ENCODE assay signal across 15 cellular contexts in the genomic region with DNA sequence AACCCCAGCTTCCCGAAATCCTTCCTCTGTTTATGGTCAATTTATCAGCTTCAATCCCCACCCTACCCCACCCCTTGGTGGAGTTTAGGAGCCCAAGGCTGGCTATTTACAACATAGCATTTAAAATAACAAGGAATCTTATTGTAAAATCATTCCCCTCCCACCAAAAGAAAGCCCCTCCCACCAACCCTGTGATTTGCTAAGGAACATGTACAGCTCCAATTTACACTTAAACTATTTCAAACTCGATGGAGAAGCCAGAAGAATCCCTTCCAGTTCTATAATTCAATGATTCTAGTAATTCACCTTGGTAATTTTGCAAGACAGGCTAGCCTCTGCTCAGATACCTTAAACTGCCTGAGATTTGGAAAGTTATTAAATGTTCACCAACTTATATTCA. TPM values are rescaled to one million over a fixed set of nuclear protein-coding genes. Genes with fewer than 3 reads are reported as not detected.
DNase-seq lines count a peak whose midpoint lies in the region; ATAC-seq and TF ChIP-seq lines count a peak whose summit lies in the region.
"Had no signal": no experiment of that assay in that cellular context is flagged by ENCODE, and none has a peak within 500 bp of the region (broad histone marks: within the 10 kb centered on the region; RNA-seq: fewer than 3 reads in every experiment).

No MANE protein-coding gene starts in this region.

- H3K4me3 ChIP-seq in HUES48 (ENCODE audit: low read depth, low read length) (peak overlapping the region; percentile 20; the same call in 1 of the 2 replicates), cardiac fibroblast (replicated peaks in 1 of 2; ENCODE audit: low read depth in 2 of 2, low read length in 2 of 2) (no peak overlapping the region)

- no peak overlapping the region for H3K9ac ChIP-seq in HUES48 (ENCODE audit: low read depth, low read length)

- H3K27me3 Mint-ChIP-seq in nephron progenitor cell (ENCODE audit: low read depth, poor library complexity) = peaks cover 7% of the 10 kb centered on the region

- peak; percentile 19 for DNase-seq in CD1c-positive myeloid dendritic cell (ENCODE audit: extremely low spot score)
- DNase-seq in cardiac fibroblast (ENCODE audit: low read depth in 2 of 2) = peak; percentile 38 to 62
- no peak for DNase-seq in nephron progenitor cell
- DNase-seq in NOMO-1 (lab: John Stamatoyannopoulos, UW; ENCODE audit: unreplicated experiment in 2 of 2) = no peak
- no peak for DNase-seq in mucosa of gallbladder (ENCODE audit: low spot score)
- DNase-seq in NCI-H524 treated with DMSO at 0.1 percent for 48 hours (lab: John Stamatoyannopoulos, UW) = no peak
- DNase-seq: activated T-cell treated with anti-CD3 and anti-CD28 coated beads for 4 hours; anterior cingulate cortex; islet precursor cell; naive thymus-derived CD4-positive, alpha-beta T cell; NCI-H2171; stimulated activated CD4-positive, alpha-beta T cell treated with anti-CD3 and anti-CD28 coated beads, Interleukin-15, amount 100 ng/mL, for 24 hours had no signal

- ATAC-seq in HG03565 (IDR thresholded peaks at IDR 0.05; ENCODE audit: unreplicated experiment) = no peak
- ATAC-seq: naive thymus-derived CD4-positive, alpha-beta T cell; Panc1 had no signal

- no peaks in the 10 kb centered on the region for H3K9me3 Mint-ChIP-seq in nephron progenitor cell

- no peak overlapping the region for H3K27ac ChIP-seq in HUES48 (ENCODE audit: low read depth, low read length)

- peaks cover 21% of the 10 kb centered on the region for H3K4me1 ChIP-seq in HUES48 (ENCODE audit: control insufficient read depth, insufficient read depth, low read length)

- H3K36me3 Mint-ChIP-seq in nephron progenitor cell (ENCODE audit: low read depth) = peaks cover 10% of the 10 kb centered on the region

- H3K27me3 ChIP-seq in HUES48 (ENCODE audit: control insufficient read depth, insufficient read depth, low read length) = no peaks in the 10 kb centered on the region

- H3K9me3 ChIP-seq in HUES48 (ENCODE audit: control insufficient read depth, insufficient read depth, low read length) = no peaks in the 10 kb centered on the region

- H3K4me1 Mint-ChIP-seq in nephron progenitor cell = peaks cover 37% of the 10 kb centered on the region

- no peak overlapping the region for H3K27ac Mint-ChIP-seq in nephron progenitor cell
- H3K27ac Mint-ChIP-seq: naive thymus-derived CD4-positive, alpha-beta T cell had no signal

- H3K4me3 Mint-ChIP-seq in nephron progenitor cell = peak overlapping the region; percentile 85

- TF ChIP-seq CTCF in cardiac fibroblast (IDR thresholded peaks at IDR 0.05; ENCODE audit: low read depth, low read length) = no peak
- TF ChIP-seq CTCF in nephron progenitor cell (IDR thresholded peaks at IDR 0.05) = no peak

- H3K36me3 ChIP-seq in HUES48 (ENCODE audit: control insufficient read depth, insufficient read depth, low read length) = peaks cover 9% of the 10 kb centered on the region; the same call in 1 of the 2 replicates

RNA-seq across cellular contexts. Expression of gene LATS2, which starts 3.0 kb away (rescaled TPM):
- total RNA-seq in mucosa of gallbladder = 35.1 TPM

Comparison
In these comparisons a context has a peak if more than half of its experiments do, and no peak if none do; other contexts are left out.
1. DNase-seq: peak in CD1c-positive myeloid dendritic cell (single experiment) and cardiac fibroblast (2 of 2); none in nephron progenitor cell (single experiment), NOMO-1 (0 of 2), mucosa of gallbladder (single experiment) and NCI-H524 treated with DMSO at 0.1 percent for 48 hours (single experiment).